Comparison of ENCODE assay signal across 22 cellular contexts in the genomic region with DNA sequence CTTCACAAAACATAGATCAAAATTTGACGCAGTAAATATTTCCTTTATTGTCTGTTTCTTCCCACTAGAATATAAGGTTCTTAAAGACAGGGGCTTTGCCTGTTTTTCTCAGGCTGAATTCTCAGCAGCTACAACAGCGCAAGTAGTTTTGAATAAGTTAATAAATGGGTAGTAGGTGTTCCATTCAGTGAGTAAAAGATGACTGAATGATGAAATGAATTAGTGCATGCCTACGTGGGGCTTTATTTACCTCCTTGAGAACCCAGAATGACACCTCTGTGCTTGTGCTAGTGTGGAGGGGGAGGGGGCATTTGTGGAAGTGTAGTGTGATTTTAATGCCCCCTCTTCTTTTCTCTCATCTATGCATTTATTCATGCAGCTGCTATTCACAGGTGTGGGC.
"Had no signal": no experiment of that assay in that cellular context is flagged by ENCODE, and none has a peak within 500 bp of the region (broad histone marks: within the 10 kb centered on the region; RNA-seq: fewer than 3 reads in every experiment).

No MANE protein-coding gene starts in this region.

- H3K9me3 Mint-ChIP-seq: activated naive CD4-positive, alpha-beta T cell treated with anti-CD3 and anti-CD28 coated beads, Interleukin-2, amount 50 U/mL, for 24 hours had no signal

- H3K27ac ChIP-seq: breast epithelium, right lobe of liver, tibial nerve, VCaP had no signal

- H3K36me3 Mint-ChIP-seq: activated naive CD4-positive, alpha-beta T cell treated with anti-CD3 and anti-CD28 coated beads, Interleukin-2, amount 50 U/mL, for 24 hours had no signal

- H3K4me3 Mint-ChIP-seq: activated naive CD4-positive, alpha-beta T cell treated with anti-CD3 and anti-CD28 coated beads, Interleukin-2, amount 50 U/mL, for 24 hours; naive B cell; neural crest cell; stimulated activated naive CD8-positive, alpha-beta T cell treated with anti-CD3 and anti-CD28 coated beads, Interleukin-15, Interleukin-2, amounts not matched to agents 100 ng/mL and 50 ng/mL, for 24 hours; T-helper 17 cell had no signal

- H3K4me1 Mint-ChIP-seq: activated naive CD4-positive, alpha-beta T cell treated with anti-CD3 and anti-CD28 coated beads, Interleukin-2, amount 50 U/mL, for 24 hours; neural crest cell had no signal

- H3K9me3 ChIP-seq: esophagus squamous epithelium, right lobe of liver had no signal

- H3K4me3 ChIP-seq: breast epithelium, esophagus squamous epithelium, lung, right lobe of liver, tibial nerve had no signal

- H3K27me3 Mint-ChIP-seq: activated naive CD4-positive, alpha-beta T cell treated with anti-CD3 and anti-CD28 coated beads, Interleukin-2, amount 50 U/mL, for 24 hours; stimulated activated naive CD8-positive, alpha-beta T cell treated with anti-CD3 and anti-CD28 coated beads, Interleukin-15, Interleukin-2, amounts not matched to agents 100 ng/mL and 50 ng/mL, for 24 hours; T-helper 17 cell had no signal

- DNase-seq: activated CD4-positive, alpha-beta T cell treated with anti-CD3 and anti-CD28 coated beads, Interleukin-2, amount 50 U/mL, for 48 hours; activated CD4-positive, CD25-positive, alpha-beta regulatory T cell treated with anti-CD3 and anti-CD28 coated beads, Interleukin-2, amount 50 U/mL, for 72 hours; activated gamma-delta T cell; cerebellar nuclear complex; cortex of kidney; effector CD4-positive, alpha-beta T cell; esophagus squamous epithelium; left colon; naive B cell; right lobe of liver; small intestine; stimulated activated CD4-positive, alpha-beta T cell treated with anti-CD3 and anti-CD28 coated beads, Interleukin-15, amount 100 ng/mL, for 24 hours; stimulated activated CD4-positive, alpha-beta T cell treated with anti-CD3 and anti-CD28 coated beads, Interleukin-2, amount 100 ng/mL, for 48 hours; T-helper 17 cell had no signal

- ATAC-seq: left colon, right lobe of liver, T-helper 17 cell had no signal

- H3K27me3 ChIP-seq: breast epithelium, esophagus squamous epithelium, right lobe of liver, tibial nerve had no signal

- FAIRE-seq: small intestine, urothelium cell line had no signal

- H3K27ac Mint-ChIP-seq: activated naive CD4-positive, alpha-beta T cell treated with anti-CD3 and anti-CD28 coated beads, Interleukin-2, amount 50 U/mL, for 24 hours; naive B cell; stimulated activated naive CD8-positive, alpha-beta T cell treated with anti-CD3 and anti-CD28 coated beads, Interleukin-15, Interleukin-2, amounts not matched to agents 100 ng/mL and 50 ng/mL, for 24 hours; T-helper 17 cell had no signal

- H3K4me1 ChIP-seq: breast epithelium, right lobe of liver had no signal

- H3K36me3 ChIP-seq: breast epithelium, esophagus squamous epithelium, right lobe of liver, tibial nerve had no signal
